10 cellular contexts compared by ENCODE assay signal in the genomic region with DNA sequence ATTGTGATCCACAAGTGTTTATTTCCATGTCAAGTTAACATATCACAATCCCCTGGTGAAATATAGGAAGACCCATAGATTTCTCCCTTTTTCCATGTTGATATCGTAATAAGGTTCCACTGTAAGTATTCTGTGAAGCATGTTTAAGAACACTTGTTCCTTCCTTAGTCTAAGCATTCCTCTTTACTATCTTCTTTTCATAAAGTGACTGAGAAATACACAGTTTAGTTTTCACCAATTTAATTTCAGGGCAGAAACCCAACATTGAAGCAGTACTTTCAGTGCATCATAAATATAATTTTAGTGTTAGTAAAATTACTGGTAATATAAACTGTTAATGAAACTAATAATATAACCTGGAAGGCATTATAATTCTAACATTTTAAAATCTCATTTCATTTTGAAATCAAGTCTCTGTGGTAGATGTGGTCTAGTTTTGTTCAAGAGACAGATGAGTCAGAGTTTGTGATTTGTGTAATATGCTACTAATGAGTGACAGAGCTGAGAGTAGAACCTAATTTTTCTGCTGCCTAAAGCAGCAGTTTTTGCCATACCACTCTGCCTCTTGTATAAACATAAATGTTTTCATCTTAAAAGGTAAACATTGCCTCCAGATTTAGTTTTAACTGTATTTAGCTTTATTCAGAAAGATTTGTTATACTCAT.
A peak's percentile ranks its signal among the peaks of the same experiment; 100 is the strongest.
DNase-seq lines count a peak whose midpoint lies in the region; ATAC-seq and TF ChIP-seq lines count a peak whose summit lies in the region.
"Had no signal": no experiment of that assay in that cellular context is flagged by ENCODE, and none has a peak within 500 bp of the region (broad histone marks: within the 10 kb centered on the region; RNA-seq: fewer than 3 reads in every experiment).

No MANE protein-coding gene starts in this region.

- no peak overlapping the region for H3K27ac Mint-ChIP-seq in activated CD8-positive, alpha-beta memory T cell treated with anti-CD3 and anti-CD28 coated beads, Interleukin-2, amount 10 ng/mL, durations not matched to agents 7 days and 5 days
- H3K27ac Mint-ChIP-seq in activated naive CD8-positive, alpha-beta T cell: peak overlapping the region; percentile 72
- H3K27ac Mint-ChIP-seq in stimulated activated effector memory CD8-positive, alpha-beta T cell treated with anti-CD3 and anti-CD28 coated beads, Interleukin-12 subunit alpha, Interleukin-12 subunit beta, amount 100 ng/mL, for 72 hours: no peak overlapping the region
- H3K27ac Mint-ChIP-seq: brain had no signal

- H3K27me3 ChIP-seq in lower lobe of right lung (ENCODE audit: low read depth): no peaks in the 10 kb centered on the region

- H3K4me3 Mint-ChIP-seq in activated CD8-positive, alpha-beta memory T cell treated with anti-CD3 and anti-CD28 coated beads, Interleukin-2, amount 10 ng/mL, durations not matched to agents 7 days and 5 days: no peak overlapping the region
- no peak overlapping the region for H3K4me3 Mint-ChIP-seq in activated naive CD8-positive, alpha-beta T cell
- no peak overlapping the region for H3K4me3 Mint-ChIP-seq in stimulated activated effector memory CD8-positive, alpha-beta T cell treated with anti-CD3 and anti-CD28 coated beads, Interleukin-12 subunit alpha, Interleukin-12 subunit beta, amount 100 ng/mL, for 72 hours
- H3K4me3 Mint-ChIP-seq: brain had no signal

- H3K36me3 Mint-ChIP-seq in activated CD8-positive, alpha-beta memory T cell treated with anti-CD3 and anti-CD28 coated beads, Interleukin-2, amount 10 ng/mL, durations not matched to agents 7 days and 5 days: peaks cover 50% of the 10 kb centered on the region
- peaks cover 22% of the 10 kb centered on the region for H3K36me3 Mint-ChIP-seq in activated naive CD8-positive, alpha-beta T cell
- H3K36me3 Mint-ChIP-seq in stimulated activated effector memory CD8-positive, alpha-beta T cell treated with anti-CD3 and anti-CD28 coated beads, Interleukin-12 subunit alpha, Interleukin-12 subunit beta, amount 100 ng/mL, for 72 hours: peaks cover 93% of the 10 kb centered on the region

- TF ChIP-seq CTCF in omental fat pad (IDR thresholded peaks at IDR 0.05): no peak
- TF ChIP-seq CTCF in lower lobe of right lung (IDR thresholded peaks at IDR 0.05): no peak

- H3K27ac ChIP-seq in lower lobe of right lung: no peak overlapping the region

- no peak for DNase-seq in activated CD8-positive, alpha-beta memory T cell treated with anti-CD3 and anti-CD28 coated beads, Interleukin-2, amount 10 ng/mL, durations not matched to agents 7 days and 5 days
- DNase-seq in activated CD8-positive, alpha-beta memory T cell treated with anti-CD3 and anti-CD28 coated beads, Interleukin-2, amount 50 U/mL, for 4 hours: no peak
- DNase-seq in stimulated activated effector memory CD8-positive, alpha-beta T cell treated with anti-CD3 and anti-CD28 coated beads, Interleukin-12 subunit alpha, Interleukin-12 subunit beta, amount 100 ng/mL, for 72 hours (ENCODE audit: low spot score in 2 of 2): no peak
- DNase-seq in omental fat pad (ENCODE audit: low spot score) (no peak), cortex of kidney (lab: John Stamatoyannopoulos, UW) (no peak), lower lobe of right lung (no peak)
- DNase-seq: NCI-H1092 treated with DMSO at 0.1 percent for 48 hours had no signal

- H3K4me1 ChIP-seq in lower lobe of right lung: no peaks in the 10 kb centered on the region

- H3K36me3 ChIP-seq in lower lobe of right lung: peaks cover 99% of the 10 kb centered on the region

- CTCF ChIA-PET in activated CD8-positive, alpha-beta memory T cell treated with anti-CD3 and anti-CD28 coated beads, Interleukin-2, amount 10 ng/mL, durations not matched to agents 7 days and 5 days (lab: Charles Lee): interaction anchor here (0.7 kb wide), 1 partner anchor 80 kb away, joined by 3 read pairs; the partner anchor contains the start of genes ATM and NPAT

- peaks cover 11% of the 10 kb centered on the region for H3K4me1 Mint-ChIP-seq in activated CD8-positive, alpha-beta memory T cell treated with anti-CD3 and anti-CD28 coated beads, Interleukin-2, amount 10 ng/mL, durations not matched to agents 7 days and 5 days
- H3K4me1 Mint-ChIP-seq in activated naive CD8-positive, alpha-beta T cell (ENCODE audit: low read depth): peaks cover 47% of the 10 kb centered on the region
- H3K4me1 Mint-ChIP-seq in stimulated activated effector memory CD8-positive, alpha-beta T cell treated with anti-CD3 and anti-CD28 coated beads, Interleukin-12 subunit alpha, Interleukin-12 subunit beta, amount 100 ng/mL, for 72 hours: peaks cover 6% of the 10 kb centered on the region
- H3K4me1 Mint-ChIP-seq: brain had no signal

- no peaks in the 10 kb centered on the region for H3K9me3 Mint-ChIP-seq in activated CD8-positive, alpha-beta memory T cell treated with anti-CD3 and anti-CD28 coated beads, Interleukin-2, amount 10 ng/mL, durations not matched to agents 7 days and 5 days (ENCODE audit: low read depth)
- H3K9me3 Mint-ChIP-seq in activated naive CD8-positive, alpha-beta T cell (ENCODE audit: low read depth): no peaks in the 10 kb centered on the region
- no peaks in the 10 kb centered on the region for H3K9me3 Mint-ChIP-seq in stimulated activated effector memory CD8-positive, alpha-beta T cell treated with anti-CD3 and anti-CD28 coated beads, Interleukin-12 subunit alpha, Interleukin-12 subunit beta, amount 100 ng/mL, for 72 hours
- H3K9me3 Mint-ChIP-seq: brain had no signal

- ATAC-seq in activated CD8-positive, alpha-beta memory T cell treated with anti-CD3 and anti-CD28 coated beads, Interleukin-2, amount 10 ng/mL, durations not matched to agents 7 days and 5 days: peak; percentile 65
- peak; percentile 98 for ATAC-seq in HG02938 (IDR thresholded peaks at IDR 0.05; ENCODE audit: unreplicated experiment)
- ATAC-seq in stimulated activated effector memory CD8-positive, alpha-beta T cell treated with anti-CD3 and anti-CD28 coated beads, Interleukin-12 subunit alpha, Interleukin-12 subunit beta, amount 100 ng/mL, for 72 hours: peak; percentile 100
- no peak for ATAC-seq in omental fat pad (ENCODE audit: low FRiP score)
- ATAC-seq in lower lobe of right lung: no peak

- intact Hi-C loops in lower lobe of right lung (cut with DNase I): no loop called here

- H3K9me3 ChIP-seq in lower lobe of right lung: no peaks in the 10 kb centered on the region

- no peaks in the 10 kb centered on the region for H3K27me3 Mint-ChIP-seq in activated CD8-positive, alpha-beta memory T cell treated with anti-CD3 and anti-CD28 coated beads, Interleukin-2, amount 10 ng/mL, durations not matched to agents 7 days and 5 days
- H3K27me3 Mint-ChIP-seq in activated naive CD8-positive, alpha-beta T cell: no peaks in the 10 kb centered on the region
- H3K27me3 Mint-ChIP-seq: brain had no signal

- H3K4me3 ChIP-seq in lower lobe of right lung: no peak overlapping the region

Comparison
In these comparisons a context has a peak if more than half of its experiments do, and no peak if none do; other contexts are left out.
1. ATAC-seq: peak in activated CD8-positive, alpha-beta memory T cell treated with anti-CD3 and anti-CD28 coated beads, Interleukin-2, amount 10 ng/mL, durations not matched to agents 7 days and 5 days (single experiment), HG02938 (single experiment) and stimulated activated effector memory CD8-positive, alpha-beta T cell treated with anti-CD3 and anti-CD28 coated beads, Interleukin-12 subunit alpha, Interleukin-12 subunit beta, amount 100 ng/mL, for 72 hours (single experiment); none in omental fat pad (single experiment) and lower lobe of right lung (0 of 2).